14 cellular contexts compared by ENCODE assay signal in the genomic region with DNA sequence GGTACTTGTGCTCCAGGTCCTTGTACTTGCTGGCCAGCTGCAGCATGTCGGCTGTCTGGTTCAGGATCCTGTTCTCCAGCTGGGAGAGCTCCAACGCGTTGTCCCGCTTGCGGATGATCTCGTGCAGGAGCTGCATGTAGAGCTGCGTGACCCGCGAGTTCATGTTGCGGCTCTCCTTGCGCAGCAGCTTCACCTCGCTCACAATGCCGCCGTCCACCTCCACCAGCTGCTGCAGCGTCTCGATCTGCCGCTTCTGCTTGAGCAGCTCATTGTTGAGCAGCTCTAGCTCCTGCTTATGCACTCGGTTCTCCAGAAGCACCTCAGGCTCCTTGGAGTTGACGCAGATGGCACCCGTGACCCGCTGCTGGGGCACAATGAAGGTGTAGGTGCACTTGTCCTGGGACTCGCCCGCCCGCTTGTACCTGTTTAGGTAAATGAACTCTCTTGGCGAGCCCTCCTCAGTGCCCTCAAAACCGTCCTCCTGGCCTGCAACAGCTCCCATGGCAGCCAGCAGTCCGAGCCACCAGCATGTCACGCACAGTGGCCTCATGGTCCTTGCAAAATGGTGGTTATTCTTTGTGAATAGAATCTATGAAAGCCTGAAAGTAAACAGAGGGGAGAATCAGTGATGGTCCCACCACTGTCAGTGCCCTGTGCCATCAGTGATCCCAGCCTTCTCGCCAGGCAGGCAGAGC. TPM values are rescaled to one million over a fixed set of nuclear protein-coding genes. Genes with fewer than 3 reads are reported as not detected.
"Had no signal": no experiment of that assay in that cellular context is flagged by ENCODE, and none has a peak within 500 bp of the region (broad histone marks: within the 10 kb centered on the region; RNA-seq: fewer than 3 reads in every experiment).

No MANE protein-coding gene starts in this region.

- H3K27me3 ChIP-seq: left lung, suprapubic skin had no signal

- DNase-seq: activated B cell treated with CpG ODN at 0.5 μM for 24 hours; activated CD4-positive, alpha-beta T cell treated with anti-CD3 and anti-CD28 coated beads, Interleukin-2, amount 10 ng/mL, durations not matched to agents 24 days and 14 days; activated CD8-positive, alpha-beta memory T cell treated with anti-CD3 and anti-CD28 coated beads for 24 hours; activated naive CD4-positive, alpha-beta T cell treated with Interleukin-2 at 50 U/mL for 16 hours; activated naive CD8-positive, alpha-beta T cell treated with anti-CD3 and anti-CD28 coated beads, Interleukin-2, amount 50 U/mL, for 24 hours; central memory CD4-positive, alpha-beta T cell; effector memory CD8-positive, alpha-beta T cell; left lung; mesendoderm; nephron progenitor cell; retina had no signal

- H3K36me3 ChIP-seq: left lung had no signal

- ATAC-seq: activated naive CD8-positive, alpha-beta T cell treated with anti-CD3 and anti-CD28 coated beads, Interleukin-2, amount 50 U/mL, for 24 hours; effector memory CD8-positive, alpha-beta T cell; left lung; stimulated activated effector memory CD8-positive, alpha-beta T cell treated with anti-CD3 and anti-CD28 coated beads, Interleukin-12 subunit alpha, Interleukin-12 subunit beta, amount 100 ng/mL, for 72 hours had no signal

- H3K4me3 ChIP-seq: left lung, suprapubic skin had no signal

- H3K9me3 ChIP-seq: left lung, suprapubic skin had no signal

- H3K27ac ChIP-seq: epithelial cell of prostate, left lung, suprapubic skin had no signal

RNA-seq across cellular contexts. Expression of a gene that starts 14.1 kb away (rescaled TPM):
- total RNA-seq: activated B cell treated with CpG ODN at 0.5 μM for 24 hours; activated CD4-positive, alpha-beta T cell treated with anti-CD3 and anti-CD28 coated beads, Interleukin-2, amount 10 ng/mL, durations not matched to agents 24 days and 14 days had no signal
